In genomic region chr20:38872491-38873049, GRCh38 we compare ENCODE assay signal across 11 cellular contexts. TPM values are rescaled to one million over a fixed set of nuclear protein-coding genes. Genes with fewer than 3 reads are reported as not detected.
DNase-seq lines count a peak whose midpoint lies in the region; ATAC-seq and TF ChIP-seq lines count a peak whose summit lies in the region.
"Had no signal": no experiment of that assay in that cellular context is flagged by ENCODE, and none has a peak within 500 bp of the region (broad histone marks: within the 10 kb centered on the region; RNA-seq: fewer than 3 reads in every experiment).

No MANE protein-coding gene starts in this region.

- TF ChIP-seq POLR2A in spleen (IDR thresholded peaks at IDR 0.05): no peak

- no peak for DNase-seq in activated naive CD4-positive, alpha-beta T cell treated with anti-CD3 and anti-CD28 coated beads, Interleukin-2, amount 50 U/mL, for 72 hours (ENCODE audit: low spot score in 2 of 2)
- DNase-seq in spleen: no peak
- DNase-seq in NCI-H526 treated with DMSO at 0.1 percent for 48 hours (lab: John Stamatoyannopoulos, UW): no peak
- no peak for DNase-seq in DMS53 (lab: John Stamatoyannopoulos, UW)
- DNase-seq in NCI-H2029 (lab: John Stamatoyannopoulos, UW): no peak
- DNase-seq: gastrocnemius medialis, GDM1 had no signal

- no peaks in the 10 kb centered on the region for H3K36me3 ChIP-seq in spleen
- H3K36me3 ChIP-seq: cardiac muscle cell, gastrocnemius medialis, suprapubic skin had no signal

- peak; percentile 4 for ATAC-seq in GM19023 (IDR thresholded peaks at IDR 0.05; ENCODE audit: unreplicated experiment)
- ATAC-seq in HG03378 (IDR thresholded peaks at IDR 0.05; ENCODE audit: unreplicated experiment): peak; percentile 13
- peak in 1 of 2 donors; percentile 1 for ATAC-seq in activated naive CD4-positive, alpha-beta T cell treated with anti-CD3 and anti-CD28 coated beads, Interleukin-2, amount 50 U/mL, for 72 hours
- ATAC-seq: gastrocnemius medialis had no signal

- peaks cover 0 to 3% of the 10 kb centered on the region in 2 donors for H3K9me3 Mint-ChIP-seq in activated naive CD4-positive, alpha-beta T cell treated with anti-CD3 and anti-CD28 coated beads, Interleukin-2, amount 50 U/mL, for 72 hours

- no peaks in the 10 kb centered on the region for H3K9me3 ChIP-seq in spleen
- H3K9me3 ChIP-seq: gastrocnemius medialis, suprapubic skin had no signal

- peaks cover 55 to 100% (median 83%) of the 10 kb centered on the region in 6 donors for H3K4me1 ChIP-seq in spleen
- H3K4me1 ChIP-seq: suprapubic skin had no signal

- peaks cover 0 to 19% of the 10 kb centered on the region in 2 donors for H3K36me3 Mint-ChIP-seq in activated naive CD4-positive, alpha-beta T cell treated with anti-CD3 and anti-CD28 coated beads, Interleukin-2, amount 50 U/mL, for 72 hours

- H3K27me3 ChIP-seq in spleen (replicated peaks in 1 of 7): no peaks in the 10 kb centered on the region
- H3K27me3 ChIP-seq: cardiac muscle cell had no signal

- H3K27ac Mint-ChIP-seq in activated naive CD4-positive, alpha-beta T cell treated with anti-CD3 and anti-CD28 coated beads, Interleukin-2, amount 50 U/mL, for 72 hours: peak overlapping the region; percentile 94 to 98

- TF ChIP-seq CTCF in spleen (IDR thresholded peaks at IDR 0.05 in 8 of 11, conservative IDR thresholded peaks at IDR 0.05 in 3 of 11): no peak

- 61 to 80% (median 75%) methylated on average over 15 of the region's 15 CpGs for WGBS in spleen, 5 donors

- H3K4me3 ChIP-seq in spleen: peak overlapping the region in 2 of 8 donors; percentile 10 to 43
- H3K4me3 ChIP-seq: cardiac muscle cell, gastrocnemius medialis, suprapubic skin had no signal

- peak overlapping the region; percentile 48 to 93 (median 87) for H3K27ac ChIP-seq in spleen
- H3K27ac ChIP-seq: cardiac muscle cell, suprapubic skin had no signal

- intact Hi-C loops in spleen (cut with DNase I; ENCODE audit: low total_unique reads): loop anchor here (10.0 kb wide), 1 partner anchor 68 kb away; the partner anchor contains the start of gene PPP1R16B

RNA-seq across cellular contexts. Expression of gene FAM83D, which starts 53.6 kb away (rescaled TPM):
- total RNA-seq in activated naive CD4-positive, alpha-beta T cell treated with anti-CD3 and anti-CD28 coated beads, Interleukin-2, amount 50 U/mL, for 72 hours: 10 to 100 TPM; 14.5 to 18.4 TPM
- total RNA-seq in spleen: 1 to 10 TPM in 5 of 7 donors, under 1 TPM in 2; 0.46 to 3.0 (median 1.5) TPM
- polyA plus RNA-seq in spleen: 1 to 10 TPM in 2 of 3 donors, under 1 TPM in 1; 0.76 to 1.2 (median 1.2) TPM
